In genomic region chr5:133321833-133322420, GRCh38 we compare ENCODE assay signal across 11 cellular contexts.
A peak's percentile ranks its signal among the peaks of the same experiment; 100 is the strongest.
DNase-seq lines count a peak whose midpoint lies in the region; ATAC-seq lines count a peak whose summit lies in the region.
"Had no signal": no experiment of that assay in that cellular context is flagged by ENCODE, and none has a peak within 500 bp of the region (broad histone marks: within the 10 kb centered on the region; RNA-seq: fewer than 3 reads in every experiment).

No MANE protein-coding gene starts in this region.

- H3K27me3 Mint-ChIP-seq in T-helper 2 cell treated with Interferon-gamma antibody and Interleukin-4, amounts not matched to agents 5 μg/mL and 100 μg/mL, for 36 hours (ENCODE audit: low read depth), result no peaks in the 10 kb centered on the region

- H3K36me3 Mint-ChIP-seq in T-helper 2 cell treated with Interferon-gamma antibody and Interleukin-4, amounts not matched to agents 5 μg/mL and 100 μg/mL, for 36 hours (ENCODE audit: low read depth), result no peaks in the 10 kb centered on the region

- no peaks in the 10 kb centered on the region for H3K4me1 Mint-ChIP-seq in T-helper 2 cell treated with Interferon-gamma antibody and Interleukin-4, amounts not matched to agents 5 μg/mL and 100 μg/mL, for 36 hours (ENCODE audit: low read depth)

- ATAC-seq in GM18508 (IDR thresholded peaks at IDR 0.05; ENCODE audit: insufficient read depth, unreplicated experiment) (peak; percentile 48), GM21619 (IDR thresholded peaks at IDR 0.05; ENCODE audit: unreplicated experiment) (peak; percentile 69), GM19455 (IDR thresholded peaks at IDR 0.05; ENCODE audit: unreplicated experiment) (no peak)
- ATAC-seq: upper lobe of right lung had no signal

- peak; percentile 54 for DNase-seq in T-helper 2 cell treated with Interferon-gamma antibody and Interleukin-4, amounts not matched to agents 5 μg/mL and 100 μg/mL, for 36 hours (ENCODE audit: low spot score)
- peak in 3 of 4 experiments; percentile 11 to 26 (median 19) for DNase-seq in stimulated activated CD4-positive, alpha-beta T cell treated with anti-CD3 and anti-CD28 coated beads, Interleukin-1b, Interleukin-23, amount 100 ng/mL, for 24 hours (ENCODE audit: low read depth in 4 of 4, low spot score in 1 of 4)
- DNase-seq in cortex of kidney (lab: John Stamatoyannopoulos, UW) (no peak), NCI-H2081 treated with DMSO at 0.1 percent for 48 hours (lab: John Stamatoyannopoulos, UW) (no peak), ureter (ENCODE audit: low spot score) (no peak)
- DNase-seq: KG1, SHP77 treated with DMSO at 0.1 percent for 48 hours, upper lobe of right lung had no signal

- no peaks in the 10 kb centered on the region for H3K9me3 Mint-ChIP-seq in T-helper 2 cell treated with Interferon-gamma antibody and Interleukin-4, amounts not matched to agents 5 μg/mL and 100 μg/mL, for 36 hours

- no peak overlapping the region for H3K27ac Mint-ChIP-seq in T-helper 2 cell treated with Interferon-gamma antibody and Interleukin-4, amounts not matched to agents 5 μg/mL and 100 μg/mL, for 36 hours

- no peak overlapping the region for H3K4me3 Mint-ChIP-seq in T-helper 2 cell treated with Interferon-gamma antibody and Interleukin-4, amounts not matched to agents 5 μg/mL and 100 μg/mL, for 36 hours

Comparison
In these comparisons a context has a peak if more than half of its experiments do, and no peak if none do; other contexts are left out.
1. DNase-seq: peak in T-helper 2 cell treated with Interferon-gamma antibody and Interleukin-4, amounts not matched to agents 5 μg/mL and 100 μg/mL, for 36 hours (single experiment) and stimulated activated CD4-positive, alpha-beta T cell treated with anti-CD3 and anti-CD28 coated beads, Interleukin-1b, Interleukin-23, amount 100 ng/mL, for 24 hours (3 of 4); none in cortex of kidney (single experiment), NCI-H2081 treated with DMSO at 0.1 percent for 48 hours (single experiment) and ureter (single experiment).